10 cellular contexts compared by ENCODE assay signal in genomic region chr13:50685491-50685890, GRCh38.
A peak's percentile ranks its signal among the peaks of the same experiment; 100 is the strongest.
DNase-seq lines count a peak whose midpoint lies in the region; ATAC-seq, FAIRE-seq and TF ChIP-seq lines count a peak whose summit lies in the region.
"Had no signal": no experiment of that assay in that cellular context is flagged by ENCODE, and none has a peak within 500 bp of the region (broad histone marks: within the 10 kb centered on the region; RNA-seq: fewer than 3 reads in every experiment).

No MANE protein-coding gene starts in this region.

- H3K36me3 ChIP-seq in pancreas: no peaks in the 10 kb centered on the region
- H3K36me3 ChIP-seq: neutrophil had no signal

- no peaks in the 10 kb centered on the region for H3K9me3 ChIP-seq in pancreas
- H3K9me3 ChIP-seq: neutrophil had no signal

- intact Hi-C loops in pancreas (cut with DNase I): no loop called here

- H3K27ac ChIP-seq in pancreas: peak overlapping the region in 1 of 4 donors; percentile 19
- H3K27ac ChIP-seq: neutrophil had no signal

- no peaks in the 10 kb centered on the region for H3K27me3 ChIP-seq in pancreas
- H3K27me3 ChIP-seq: neutrophil had no signal

- peak; percentile 58 for ATAC-seq in GM18868 (IDR thresholded peaks at IDR 0.05; ENCODE audit: unreplicated experiment)
- ATAC-seq in pancreas: peak in 3 of 4 donors; percentile 42 to 74 (median 70)
- no peak for ATAC-seq in HG02870 (IDR thresholded peaks at IDR 0.05; ENCODE audit: unreplicated experiment)

- peak; percentile 84 for DNase-seq in OCI-M1 (lab: John Stamatoyannopoulos, UW)
- peak; percentile 35 for DNase-seq in fibroblast of mammary gland (ENCODE audit: low read depth)
- DNase-seq in pancreas: peak in 4 of 6 donors; percentile 23 to 61 (median 42)
- no peak for DNase-seq in stimulated activated naive CD4-positive, alpha-beta T cell (lab: John Stamatoyannopoulos, UW)
- no peak for DNase-seq in NCI-H128 (lab: John Stamatoyannopoulos, UW; ENCODE audit: unreplicated experiment)
- DNase-seq in kidney glomerular epithelial cell (lab: John Stamatoyannopoulos, UW): no peak
- DNase-seq: IMR-90 had no signal

- H3K4me3 ChIP-seq in fibroblast of mammary gland (ENCODE audit: control insufficient read depth, low read depth, low read length) (no peak overlapping the region), pancreas (no peak overlapping the region)

- peaks cover 0 to 9% (median 8%) of the 10 kb centered on the region in 3 donors for H3K4me1 ChIP-seq in pancreas

- no peak for FAIRE-seq in pancreas (lab: Jason Lieb, UNC)

- TF ChIP-seq CTCF in fibroblast of mammary gland (conservative IDR thresholded peaks at IDR 0.05; ENCODE audit: control insufficient read depth, insufficient read depth, low read depth, low read length) (no peak), pancreas (IDR thresholded peaks at IDR 0.05) (no peak)

- 32 to 34% methylated on average over 3 of the region's 3 CpGs for WGBS in pancreas, 2 donors

Comparison
In these comparisons a context has a peak if more than half of its experiments do, and no peak if none do; other contexts are left out.
1. DNase-seq: peak in OCI-M1 (single experiment), fibroblast of mammary gland (single experiment) and pancreas (4 of 6); none in stimulated activated naive CD4-positive, alpha-beta T cell (0 of 6), NCI-H128 (single experiment) and kidney glomerular epithelial cell (single experiment).